1 cellular context compared by ENCODE assay signal in the genomic region with DNA sequence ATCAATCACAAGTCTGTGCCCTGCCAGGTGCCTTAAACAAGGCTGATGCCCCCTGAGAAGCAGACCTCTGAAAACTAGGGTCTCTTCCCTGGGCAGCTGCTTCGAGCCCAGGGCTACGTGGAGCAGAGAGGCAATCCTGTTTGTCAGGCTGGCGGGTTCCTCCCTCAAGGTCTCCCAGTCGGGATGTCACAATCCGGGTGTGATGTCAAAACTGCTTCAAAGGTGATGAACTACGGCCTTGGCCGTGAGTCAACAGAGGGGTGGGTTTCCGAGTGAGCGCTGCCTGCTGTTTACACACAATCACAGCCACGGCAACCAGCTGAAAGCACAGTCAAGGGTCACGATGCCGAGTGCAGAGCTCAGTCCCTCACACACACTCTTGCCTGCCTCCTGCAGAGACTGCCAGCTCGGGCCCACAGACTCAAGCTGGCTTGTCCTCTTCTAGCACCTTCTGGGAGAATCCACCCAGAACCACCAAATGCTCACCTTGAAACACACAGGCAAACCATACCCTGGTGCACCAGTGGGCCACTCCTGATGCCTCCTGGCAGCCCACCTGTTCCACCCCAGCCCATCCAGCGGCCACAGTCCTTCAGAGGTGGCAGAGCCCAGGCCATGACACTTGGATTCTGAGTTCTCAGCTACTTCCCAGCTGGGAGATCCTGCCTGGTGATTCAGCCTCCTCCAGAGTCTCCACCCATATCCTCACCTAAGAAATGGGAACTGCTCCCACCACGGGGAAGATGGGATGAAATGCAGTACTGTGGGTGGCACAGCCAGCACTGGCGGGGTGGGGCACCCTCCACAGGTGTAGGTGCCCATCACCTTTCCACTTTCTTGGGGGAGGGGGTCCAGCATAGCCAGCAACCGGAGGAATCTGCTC.
TF ChIP-seq lines count a peak whose summit lies in the region.

No MANE protein-coding gene starts in this region.

TF ChIP-seq in HepG2, 621 proteins besides CTCF, POLR2A, EP300 and RAD21 (continued from another document and continues in another):
- TF ChIP-seq, protein P1, sequence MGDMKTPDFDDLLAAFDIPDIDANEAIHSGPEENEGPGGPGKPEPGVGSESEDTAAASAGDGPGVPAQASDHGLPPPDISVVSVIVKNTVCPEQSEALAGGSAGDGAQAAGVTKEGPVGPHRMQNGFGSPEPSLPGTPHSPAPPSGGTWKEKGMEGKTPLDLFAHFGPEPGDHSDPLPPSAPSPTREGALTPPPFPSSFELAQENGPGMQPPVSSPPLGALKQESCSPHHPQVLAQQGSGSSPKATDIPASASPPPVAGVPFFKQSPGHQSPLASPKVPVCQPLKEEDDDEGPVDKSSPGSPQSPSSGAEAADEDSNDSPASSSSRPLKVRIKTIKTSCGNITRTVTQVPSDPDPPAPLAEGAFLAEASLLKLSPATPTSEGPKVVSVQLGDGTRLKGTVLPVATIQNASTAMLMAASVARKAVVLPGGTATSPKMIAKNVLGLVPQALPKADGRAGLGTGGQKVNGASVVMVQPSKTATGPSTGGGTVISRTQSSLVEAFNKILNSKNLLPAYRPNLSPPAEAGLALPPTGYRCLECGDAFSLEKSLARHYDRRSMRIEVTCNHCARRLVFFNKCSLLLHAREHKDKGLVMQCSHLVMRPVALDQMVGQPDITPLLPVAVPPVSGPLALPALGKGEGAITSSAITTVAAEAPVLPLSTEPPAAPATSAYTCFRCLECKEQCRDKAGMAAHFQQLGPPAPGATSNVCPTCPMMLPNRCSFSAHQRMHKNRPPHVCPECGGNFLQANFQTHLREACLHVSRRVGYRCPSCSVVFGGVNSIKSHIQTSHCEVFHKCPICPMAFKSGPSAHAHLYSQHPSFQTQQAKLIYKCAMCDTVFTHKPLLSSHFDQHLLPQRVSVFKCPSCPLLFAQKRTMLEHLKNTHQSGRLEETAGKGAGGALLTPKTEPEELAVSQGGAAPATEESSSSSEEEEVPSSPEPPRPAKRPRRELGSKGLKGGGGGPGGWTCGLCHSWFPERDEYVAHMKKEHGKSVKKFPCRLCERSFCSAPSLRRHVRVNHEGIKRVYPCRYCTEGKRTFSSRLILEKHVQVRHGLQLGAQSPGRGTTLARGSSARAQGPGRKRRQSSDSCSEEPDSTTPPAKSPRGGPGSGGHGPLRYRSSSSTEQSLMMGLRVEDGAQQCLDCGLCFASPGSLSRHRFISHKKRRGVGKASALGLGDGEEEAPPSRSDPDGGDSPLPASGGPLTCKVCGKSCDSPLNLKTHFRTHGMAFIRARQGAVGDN (CRISPR knock-in tag; IDR thresholded peaks at IDR 0.05): peak; percentile 99
- TF ChIP-seq ZNF556 (CRISPR knock-in tag; IDR thresholded peaks at IDR 0.05; ENCODE audit: borderline replicate concordance) (peak; percentile 99; the same call in 1 of the 2 replicates), ZNF788 (CRISPR knock-in tag; IDR thresholded peaks at IDR 0.05; ENCODE audit: borderline replicate concordance) (peak; percentile 98; the same call in 1 of the 2 replicates), CENPX (CRISPR knock-in tag; IDR thresholded peaks at IDR 0.05) (no peak), PRMT3 (CRISPR knock-in tag; IDR thresholded peaks at IDR 0.05; ENCODE audit: borderline replicate concordance, low read depth) (peak; percentile 95), GZF1 (CRISPR knock-in tag; IDR thresholded peaks at IDR 0.05) (peak; percentile 57; the same call in 1 of the 2 replicates), SRSF9 (IDR thresholded peaks at IDR 0.05; ENCODE audit: borderline replicate concordance, insufficient read depth, low read depth, low read length, poor library complexity, severe bottlenecking) (no peak), ZBTB20 (CRISPR knock-in tag; IDR thresholded peaks at IDR 0.05; ENCODE audit: borderline replicate concordance, low read depth) (peak; percentile 94), CHCHD3 (CRISPR knock-in tag; IDR thresholded peaks at IDR 0.05) (no peak)
- TF ChIP-seq, protein P2, sequence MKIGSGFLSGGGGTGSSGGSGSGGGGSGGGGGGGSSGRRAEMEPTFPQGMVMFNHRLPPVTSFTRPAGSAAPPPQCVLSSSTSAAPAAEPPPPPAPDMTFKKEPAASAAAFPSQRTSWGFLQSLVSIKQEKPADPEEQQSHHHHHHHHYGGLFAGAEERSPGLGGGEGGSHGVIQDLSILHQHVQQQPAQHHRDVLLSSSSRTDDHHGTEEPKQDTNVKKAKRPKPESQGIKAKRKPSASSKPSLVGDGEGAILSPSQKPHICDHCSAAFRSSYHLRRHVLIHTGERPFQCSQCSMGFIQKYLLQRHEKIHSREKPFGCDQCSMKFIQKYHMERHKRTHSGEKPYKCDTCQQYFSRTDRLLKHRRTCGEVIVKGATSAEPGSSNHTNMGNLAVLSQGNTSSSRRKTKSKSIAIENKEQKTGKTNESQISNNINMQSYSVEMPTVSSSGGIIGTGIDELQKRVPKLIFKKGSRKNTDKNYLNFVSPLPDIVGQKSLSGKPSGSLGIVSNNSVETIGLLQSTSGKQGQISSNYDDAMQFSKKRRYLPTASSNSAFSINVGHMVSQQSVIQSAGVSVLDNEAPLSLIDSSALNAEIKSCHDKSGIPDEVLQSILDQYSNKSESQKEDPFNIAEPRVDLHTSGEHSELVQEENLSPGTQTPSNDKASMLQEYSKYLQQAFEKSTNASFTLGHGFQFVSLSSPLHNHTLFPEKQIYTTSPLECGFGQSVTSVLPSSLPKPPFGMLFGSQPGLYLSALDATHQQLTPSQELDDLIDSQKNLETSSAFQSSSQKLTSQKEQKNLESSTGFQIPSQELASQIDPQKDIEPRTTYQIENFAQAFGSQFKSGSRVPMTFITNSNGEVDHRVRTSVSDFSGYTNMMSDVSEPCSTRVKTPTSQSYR (CRISPR knock-in tag; IDR thresholded peaks at IDR 0.05; ENCODE audit: borderline replicate concordance): peak; percentile 90
- TF ChIP-seq, protein P3, sequence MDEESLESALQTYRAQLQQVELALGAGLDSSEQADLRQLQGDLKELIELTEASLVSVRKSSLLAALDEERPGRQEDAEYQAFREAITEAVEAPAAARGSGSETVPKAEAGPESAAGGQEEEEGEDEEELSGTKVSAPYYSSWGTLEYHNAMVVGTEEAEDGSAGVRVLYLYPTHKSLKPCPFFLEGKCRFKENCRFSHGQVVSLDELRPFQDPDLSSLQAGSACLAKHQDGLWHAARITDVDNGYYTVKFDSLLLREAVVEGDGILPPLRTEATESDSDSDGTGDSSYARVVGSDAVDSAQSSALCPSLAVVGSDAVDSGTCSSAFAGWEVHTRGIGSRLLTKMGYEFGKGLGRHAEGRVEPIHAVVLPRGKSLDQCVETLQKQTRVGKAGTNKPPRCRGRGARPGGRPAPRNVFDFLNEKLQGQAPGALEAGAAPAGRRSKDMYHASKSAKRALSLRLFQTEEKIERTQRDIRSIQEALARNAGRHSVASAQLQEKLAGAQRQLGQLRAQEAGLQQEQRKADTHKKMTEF (CRISPR knock-in tag; IDR thresholded peaks at IDR 0.05): peak; percentile 100
- TF ChIP-seq, protein P4, sequence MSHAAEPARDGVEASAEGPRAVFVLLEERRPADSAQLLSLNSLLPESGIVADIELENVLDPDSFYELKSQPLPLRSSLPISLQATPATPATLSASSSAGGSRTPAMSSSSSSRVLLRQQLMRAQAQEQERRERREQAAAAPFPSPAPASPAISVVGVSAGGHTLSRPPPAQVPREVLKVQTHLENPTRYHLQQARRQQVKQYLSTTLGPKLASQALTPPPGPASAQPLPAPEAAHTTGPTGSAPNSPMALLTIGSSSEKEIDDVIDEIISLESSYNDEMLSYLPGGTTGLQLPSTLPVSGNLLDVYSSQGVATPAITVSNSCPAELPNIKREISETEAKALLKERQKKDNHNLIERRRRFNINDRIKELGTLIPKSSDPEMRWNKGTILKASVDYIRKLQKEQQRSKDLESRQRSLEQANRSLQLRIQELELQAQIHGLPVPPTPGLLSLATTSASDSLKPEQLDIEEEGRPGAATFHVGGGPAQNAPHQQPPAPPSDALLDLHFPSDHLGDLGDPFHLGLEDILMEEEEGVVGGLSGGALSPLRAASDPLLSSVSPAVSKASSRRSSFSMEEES (CRISPR knock-in tag; IDR thresholded peaks at IDR 0.05): peak; percentile 95
- TF ChIP-seq, protein P5, sequence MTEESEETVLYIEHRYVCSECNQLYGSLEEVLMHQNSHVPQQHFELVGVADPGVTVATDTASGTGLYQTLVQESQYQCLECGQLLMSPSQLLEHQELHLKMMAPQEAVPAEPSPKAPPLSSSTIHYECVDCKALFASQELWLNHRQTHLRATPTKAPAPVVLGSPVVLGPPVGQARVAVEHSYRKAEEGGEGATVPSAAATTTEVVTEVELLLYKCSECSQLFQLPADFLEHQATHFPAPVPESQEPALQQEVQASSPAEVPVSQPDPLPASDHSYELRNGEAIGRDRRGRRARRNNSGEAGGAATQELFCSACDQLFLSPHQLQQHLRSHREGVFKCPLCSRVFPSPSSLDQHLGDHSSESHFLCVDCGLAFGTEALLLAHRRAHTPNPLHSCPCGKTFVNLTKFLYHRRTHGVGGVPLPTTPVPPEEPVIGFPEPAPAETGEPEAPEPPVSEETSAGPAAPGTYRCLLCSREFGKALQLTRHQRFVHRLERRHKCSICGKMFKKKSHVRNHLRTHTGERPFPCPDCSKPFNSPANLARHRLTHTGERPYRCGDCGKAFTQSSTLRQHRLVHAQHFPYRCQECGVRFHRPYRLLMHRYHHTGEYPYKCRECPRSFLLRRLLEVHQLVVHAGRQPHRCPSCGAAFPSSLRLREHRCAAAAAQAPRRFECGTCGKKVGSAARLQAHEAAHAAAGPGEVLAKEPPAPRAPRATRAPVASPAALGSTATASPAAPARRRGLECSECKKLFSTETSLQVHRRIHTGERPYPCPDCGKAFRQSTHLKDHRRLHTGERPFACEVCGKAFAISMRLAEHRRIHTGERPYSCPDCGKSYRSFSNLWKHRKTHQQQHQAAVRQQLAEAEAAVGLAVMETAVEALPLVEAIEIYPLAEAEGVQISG (CRISPR knock-in tag; IDR thresholded peaks at IDR 0.05): peak; percentile 95
- TF ChIP-seq, protein P6, sequence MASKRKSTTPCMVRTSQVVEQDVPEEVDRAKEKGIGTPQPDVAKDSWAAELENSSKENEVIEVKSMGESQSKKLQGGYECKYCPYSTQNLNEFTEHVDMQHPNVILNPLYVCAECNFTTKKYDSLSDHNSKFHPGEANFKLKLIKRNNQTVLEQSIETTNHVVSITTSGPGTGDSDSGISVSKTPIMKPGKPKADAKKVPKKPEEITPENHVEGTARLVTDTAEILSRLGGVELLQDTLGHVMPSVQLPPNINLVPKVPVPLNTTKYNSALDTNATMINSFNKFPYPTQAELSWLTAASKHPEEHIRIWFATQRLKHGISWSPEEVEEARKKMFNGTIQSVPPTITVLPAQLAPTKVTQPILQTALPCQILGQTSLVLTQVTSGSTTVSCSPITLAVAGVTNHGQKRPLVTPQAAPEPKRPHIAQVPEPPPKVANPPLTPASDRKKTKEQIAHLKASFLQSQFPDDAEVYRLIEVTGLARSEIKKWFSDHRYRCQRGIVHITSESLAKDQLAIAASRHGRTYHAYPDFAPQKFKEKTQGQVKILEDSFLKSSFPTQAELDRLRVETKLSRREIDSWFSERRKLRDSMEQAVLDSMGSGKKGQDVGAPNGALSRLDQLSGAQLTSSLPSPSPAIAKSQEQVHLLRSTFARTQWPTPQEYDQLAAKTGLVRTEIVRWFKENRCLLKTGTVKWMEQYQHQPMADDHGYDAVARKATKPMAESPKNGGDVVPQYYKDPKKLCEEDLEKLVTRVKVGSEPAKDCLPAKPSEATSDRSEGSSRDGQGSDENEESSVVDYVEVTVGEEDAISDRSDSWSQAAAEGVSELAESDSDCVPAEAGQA (IDR thresholded peaks at IDR 0.05; ENCODE audit: low read depth): peak; percentile 93
- TF ChIP-seq, protein P6 (CRISPR knock-in tag; IDR thresholded peaks at IDR 0.05; ENCODE audit: borderline replicate concordance): no peak
- TF ChIP-seq, protein P7, sequence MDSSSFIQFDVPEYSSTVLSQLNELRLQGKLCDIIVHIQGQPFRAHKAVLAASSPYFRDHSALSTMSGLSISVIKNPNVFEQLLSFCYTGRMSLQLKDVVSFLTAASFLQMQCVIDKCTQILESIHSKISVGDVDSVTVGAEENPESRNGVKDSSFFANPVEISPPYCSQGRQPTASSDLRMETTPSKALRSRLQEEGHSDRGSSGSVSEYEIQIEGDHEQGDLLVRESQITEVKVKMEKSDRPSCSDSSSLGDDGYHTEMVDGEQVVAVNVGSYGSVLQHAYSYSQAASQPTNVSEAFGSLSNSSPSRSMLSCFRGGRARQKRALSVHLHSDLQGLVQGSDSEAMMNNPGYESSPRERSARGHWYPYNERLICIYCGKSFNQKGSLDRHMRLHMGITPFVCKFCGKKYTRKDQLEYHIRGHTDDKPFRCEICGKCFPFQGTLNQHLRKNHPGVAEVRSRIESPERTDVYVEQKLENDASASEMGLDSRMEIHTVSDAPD (CRISPR knock-in tag; IDR thresholded peaks at IDR 0.05): no peak; the same call in 1 of the 2 replicates
